Comparison of ENCODE assay signal across 8 cellular contexts in the genomic region with DNA sequence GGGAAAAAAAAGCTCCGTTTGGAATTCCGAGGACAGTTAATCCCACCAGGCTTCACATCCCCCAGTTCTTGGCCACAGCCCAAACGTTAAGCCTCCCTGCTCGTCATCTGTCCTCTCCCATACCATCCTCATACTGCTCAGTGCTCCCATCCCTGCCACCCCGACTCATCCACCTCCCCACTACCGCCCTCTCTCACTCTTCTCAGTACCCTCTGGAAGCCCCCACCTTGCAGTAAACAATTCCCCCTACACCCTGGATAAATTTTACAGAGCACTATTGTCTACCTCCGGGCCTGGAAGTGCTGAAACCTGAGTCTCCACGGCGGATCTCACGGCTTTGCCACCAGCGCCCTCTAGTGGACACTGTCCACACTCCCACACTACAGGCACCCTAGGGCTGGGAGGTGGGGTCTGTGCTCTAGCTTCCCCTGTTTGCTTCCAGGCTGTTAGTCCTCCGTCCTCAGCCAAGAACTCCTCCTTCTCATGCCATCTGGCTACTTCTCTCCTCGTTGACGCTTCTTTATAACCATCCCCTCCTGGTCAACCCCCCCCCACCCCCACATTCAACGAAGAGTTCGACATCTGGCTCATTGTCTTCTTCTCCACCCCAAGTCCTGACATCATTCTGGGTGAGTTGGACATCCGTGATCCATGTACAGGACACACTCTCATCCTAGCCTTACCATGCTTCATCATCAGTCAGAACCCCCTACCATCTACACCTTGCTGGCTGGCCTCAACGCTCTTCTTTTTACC. TPM values are rescaled to one million over a fixed set of nuclear protein-coding genes. Genes with fewer than 3 reads are reported as not detected.
A peak's percentile ranks its signal among the peaks of the same experiment; 100 is the strongest.
DNase-seq lines count a peak whose midpoint lies in the region; ATAC-seq and TF ChIP-seq lines count a peak whose summit lies in the region.

No MANE protein-coding gene starts in this region.

- POLR2A ChIA-PET in HCT116 (lab: Charles Lee): no interaction called here

- intact Hi-C loops in HCT116 (cut with micrococcal nuclease): loop anchor here (10.0 kb wide), 2 partner anchors 498 to 928 kb away; a partner anchor contains a TSS

- peak overlapping the region; percentile 70 for H3K4me2 ChIP-seq in HCT116 (ENCODE audit: low read length)

- no peaks in the 10 kb centered on the region for H3K27me3 ChIP-seq in HCT116 (ENCODE audit: insufficient read depth, low read length)

- no peak for TF ChIP-seq POLR2A in HCT116 (IDR thresholded peaks at IDR 0.05; ENCODE audit: borderline replicate concordance, extremely low read depth, insufficient read depth, insufficient read length)

- no peaks in the 10 kb centered on the region for H3K79me2 ChIP-seq in HCT116 (ENCODE audit: insufficient read depth, low read length)

- peak; percentile 94 for ATAC-seq in HCT116

- H3K4me1 ChIP-seq in HCT116 (ENCODE audit: control insufficient read depth in 1 of 2, insufficient read depth in 2 of 2, low read length in 2 of 2): peaks cover 5 to 22% of the 10 kb centered on the region in 2 experiments; a peak in 3 of 4 replicates

- H3K9ac ChIP-seq in HCT116 (ENCODE audit: low read length): no peak overlapping the region

- CTCF ChIA-PET in HCT116 (lab: Charles Lee): interaction anchor here (0.7 to 3.8 kb wide), 7 partner anchors 27 to 501 kb away, joined by 3 to 26 read pairs (median 4); no protein-coding TSS in a partner anchor

- H2AFZ ChIP-seq in HCT116 (ENCODE audit: low read depth, low read length, poor library complexity, severe bottlenecking): peak overlapping the region; percentile 92

- no peaks in the 10 kb centered on the region for H3K9me2 ChIP-seq in HCT116 (ENCODE audit: insufficient read depth)

- H4K20me1 ChIP-seq in HCT116 (ENCODE audit: insufficient read depth): no peaks in the 10 kb centered on the region

- RAD21 ChIA-PET in HCT116 (lab: Charles Lee; ENCODE audit: low non-redundant PET in 1 of 2, low total read pairs in 2 of 2, uncharacterized antibody in 2 of 2, unreplicated experiment in 2 of 2): no interaction called here

- no TSS peak for BruUV-seq in HCT116 (replicated peaks; lab: Mats Ljungman, UMichigan)

- peak; percentile 69 for TF ChIP-seq RAD21 in HCT116 (IDR thresholded peaks at IDR 0.05; ENCODE audit: low read depth)

- no peak overlapping the region for H3K27ac ChIP-seq in HCT116 (ENCODE audit: low read depth, low read length)

- H3K4me3 ChIP-seq in HCT116 (replicated peaks in 1 of 2; ENCODE audit: low read depth in 1 of 2, low read length in 2 of 2) (peak overlapping the region; percentile 20 to 43; a peak in 3 of 4 replicates), skeletal muscle cell (ENCODE audit: low read depth, low read length) (peak overlapping the region; percentile 21)

- H3K9me3 ChIP-seq in HCT116 (ENCODE audit: control insufficient read depth in 1 of 2, insufficient read depth in 1 of 2, low read depth in 1 of 2, low read length in 2 of 2): no peaks in the 10 kb centered on the region

- TF ChIP-seq CTCF in HCT116 (IDR thresholded peaks at IDR 0.05 in 2 of 3, conservative IDR thresholded peaks at IDR 0.05 in 1 of 3; ENCODE audit: borderline replicate concordance in 1 of 3, insufficient read depth in 1 of 3, low read depth in 2 of 3, low read length in 2 of 3): peak; percentile 52 to 79 (median 71); a peak in 5 of 6 replicates

- DNase-seq in GM03348 (ENCODE audit: low spot score) (peak; percentile 66), HCT116 (ENCODE audit: low read depth, low spot score) (no peak), NCI-H1092 treated with DMSO at 0.1 percent for 48 hours (lab: John Stamatoyannopoulos, UW) (peak; percentile 80), T-helper 1 cell (peak; percentile 20 to 64 (median 49)), amygdala (lab: John Stamatoyannopoulos, UW) (peak in 49 of 56 donors; percentile 0 to 68 (median 23)), hepatic stellate cell (ENCODE audit: low spot score) (peak; percentile 63), skeletal muscle cell (ENCODE audit: low read depth) (no peak), mesenteric fat pad (ENCODE audit: low spot score) (no peak)

- H3K36me3 ChIP-seq in HCT116 (ENCODE audit: control insufficient read depth in 1 of 2, insufficient read depth in 2 of 2, low read length in 2 of 2): no peaks in the 10 kb centered on the region

TF ChIP-seq in HCT116, 20 proteins besides CTCF, POLR2A, EP300 and RAD21:
- TF ChIP-seq, protein P1, sequence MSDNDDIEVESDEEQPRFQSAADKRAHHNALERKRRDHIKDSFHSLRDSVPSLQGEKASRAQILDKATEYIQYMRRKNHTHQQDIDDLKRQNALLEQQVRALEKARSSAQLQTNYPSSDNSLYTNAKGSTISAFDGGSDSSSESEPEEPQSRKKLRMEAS (IDR thresholded peaks at IDR 0.05): no peak
- TF ChIP-seq EZH2 (IDR thresholded peaks at IDR 0.05): no peak
- no peak for TF ChIP-seq FOSL1 (IDR thresholded peaks at IDR 0.05; ENCODE audit: low read depth)
- no peak for TF ChIP-seq ZNF274 (IDR thresholded peaks at IDR 0.05; ENCODE audit: low read depth, low read length)
- no peak for TF ChIP-seq POLR2AphosphoS5 (IDR thresholded peaks at IDR 0.05; ENCODE audit: low read depth, low read length)
- TF ChIP-seq SIN3A (IDR thresholded peaks at IDR 0.05; ENCODE audit: low read depth): no peak
- no peak for TF ChIP-seq EZH2phosphoT487 (IDR thresholded peaks at IDR 0.05; ENCODE audit: borderline replicate concordance)
- no peak for TF ChIP-seq ELF1 (IDR thresholded peaks at IDR 0.05; ENCODE audit: borderline replicate concordance, low read depth)
- no peak for TF ChIP-seq YY1 (IDR thresholded peaks at IDR 0.05; ENCODE audit: extremely low read depth, insufficient replicate concordance, low read depth, low read length)
- no peak for TF ChIP-seq CBX3 (IDR thresholded peaks at IDR 0.05; ENCODE audit: low read depth)
- no peak for TF ChIP-seq JUND (IDR thresholded peaks at IDR 0.05)
- no peak for TF ChIP-seq EGR1 (IDR thresholded peaks at IDR 0.05; ENCODE audit: low read depth)
- TF ChIP-seq TCF7L2 (IDR thresholded peaks at IDR 0.05; ENCODE audit: borderline replicate concordance, extremely low read depth, insufficient read depth, insufficient read length): no peak
- TF ChIP-seq CEBPB (IDR thresholded peaks at IDR 0.05; ENCODE audit: low read depth): no peak
- no peak for TF ChIP-seq ZFX (IDR thresholded peaks at IDR 0.05)
- TF ChIP-seq, protein P2, sequence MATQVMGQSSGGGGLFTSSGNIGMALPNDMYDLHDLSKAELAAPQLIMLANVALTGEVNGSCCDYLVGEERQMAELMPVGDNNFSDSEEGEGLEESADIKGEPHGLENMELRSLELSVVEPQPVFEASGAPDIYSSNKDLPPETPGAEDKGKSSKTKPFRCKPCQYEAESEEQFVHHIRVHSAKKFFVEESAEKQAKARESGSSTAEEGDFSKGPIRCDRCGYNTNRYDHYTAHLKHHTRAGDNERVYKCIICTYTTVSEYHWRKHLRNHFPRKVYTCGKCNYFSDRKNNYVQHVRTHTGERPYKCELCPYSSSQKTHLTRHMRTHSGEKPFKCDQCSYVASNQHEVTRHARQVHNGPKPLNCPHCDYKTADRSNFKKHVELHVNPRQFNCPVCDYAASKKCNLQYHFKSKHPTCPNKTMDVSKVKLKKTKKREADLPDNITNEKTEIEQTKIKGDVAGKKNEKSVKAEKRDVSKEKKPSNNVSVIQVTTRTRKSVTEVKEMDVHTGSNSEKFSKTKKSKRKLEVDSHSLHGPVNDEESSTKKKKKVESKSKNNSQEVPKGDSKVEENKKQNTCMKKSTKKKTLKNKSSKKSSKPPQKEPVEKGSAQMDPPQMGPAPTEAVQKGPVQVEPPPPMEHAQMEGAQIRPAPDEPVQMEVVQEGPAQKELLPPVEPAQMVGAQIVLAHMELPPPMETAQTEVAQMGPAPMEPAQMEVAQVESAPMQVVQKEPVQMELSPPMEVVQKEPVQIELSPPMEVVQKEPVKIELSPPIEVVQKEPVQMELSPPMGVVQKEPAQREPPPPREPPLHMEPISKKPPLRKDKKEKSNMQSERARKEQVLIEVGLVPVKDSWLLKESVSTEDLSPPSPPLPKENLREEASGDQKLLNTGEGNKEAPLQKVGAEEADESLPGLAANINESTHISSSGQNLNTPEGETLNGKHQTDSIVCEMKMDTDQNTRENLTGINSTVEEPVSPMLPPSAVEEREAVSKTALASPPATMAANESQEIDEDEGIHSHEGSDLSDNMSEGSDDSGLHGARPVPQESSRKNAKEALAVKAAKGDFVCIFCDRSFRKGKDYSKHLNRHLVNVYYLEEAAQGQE (IDR thresholded peaks at IDR 0.05; ENCODE audit: low read depth): no peak
- TF ChIP-seq, protein P3, sequence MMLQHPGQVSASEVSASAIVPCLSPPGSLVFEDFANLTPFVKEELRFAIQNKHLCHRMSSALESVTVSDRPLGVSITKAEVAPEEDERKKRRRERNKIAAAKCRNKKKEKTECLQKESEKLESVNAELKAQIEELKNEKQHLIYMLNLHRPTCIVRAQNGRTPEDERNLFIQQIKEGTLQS (IDR thresholded peaks at IDR 0.05): no peak
- TF ChIP-seq, protein P4, sequence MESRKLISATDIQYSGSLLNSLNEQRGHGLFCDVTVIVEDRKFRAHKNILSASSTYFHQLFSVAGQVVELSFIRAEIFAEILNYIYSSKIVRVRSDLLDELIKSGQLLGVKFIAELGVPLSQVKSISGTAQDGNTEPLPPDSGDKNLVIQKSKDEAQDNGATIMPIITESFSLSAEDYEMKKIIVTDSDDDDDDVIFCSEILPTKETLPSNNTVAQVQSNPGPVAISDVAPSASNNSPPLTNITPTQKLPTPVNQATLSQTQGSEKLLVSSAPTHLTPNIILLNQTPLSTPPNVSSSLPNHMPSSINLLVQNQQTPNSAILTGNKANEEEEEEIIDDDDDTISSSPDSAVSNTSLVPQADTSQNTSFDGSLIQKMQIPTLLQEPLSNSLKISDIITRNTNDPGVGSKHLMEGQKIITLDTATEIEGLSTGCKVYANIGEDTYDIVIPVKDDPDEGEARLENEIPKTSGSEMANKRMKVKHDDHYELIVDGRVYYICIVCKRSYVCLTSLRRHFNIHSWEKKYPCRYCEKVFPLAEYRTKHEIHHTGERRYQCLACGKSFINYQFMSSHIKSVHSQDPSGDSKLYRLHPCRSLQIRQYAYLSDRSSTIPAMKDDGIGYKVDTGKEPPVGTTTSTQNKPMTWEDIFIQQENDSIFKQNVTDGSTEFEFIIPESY (IDR thresholded peaks at IDR 0.05; ENCODE audit: extremely low read depth, insufficient replicate concordance, low read length): no peak
- no peak for TF ChIP-seq SRF (IDR thresholded peaks at IDR 0.05; ENCODE audit: low read depth)
- TF ChIP-seq SP1 (IDR thresholded peaks at IDR 0.05; ENCODE audit: low read depth): no peak

RNA-seq across cellular contexts. Expression of a gene that starts 54.5 kb away (rescaled TPM):
- total RNA-seq in HCT116 (2021; ENCODE audit: unreplicated experiment) (0.10 TPM), mesenteric fat pad (0.22 TPM)
- 0.08 TPM in 1 of 2 replicates, not detected in the other for polyA plus RNA-seq in HCT116 (2012)

Comparison
In these comparisons a context has a peak if more than half of its experiments do, and no peak if none do; other contexts are left out.
1. DNase-seq: peak in GM03348 (single experiment), NCI-H1092 treated with DMSO at 0.1 percent for 48 hours (single experiment), T-helper 1 cell (5 of 5), amygdala (49 of 56) and hepatic stellate cell (single experiment); none in HCT116 (single experiment), skeletal muscle cell (single experiment) and mesenteric fat pad (single experiment).